Comparison of ENCODE assay signal across 11 cellular contexts in the genomic region with DNA sequence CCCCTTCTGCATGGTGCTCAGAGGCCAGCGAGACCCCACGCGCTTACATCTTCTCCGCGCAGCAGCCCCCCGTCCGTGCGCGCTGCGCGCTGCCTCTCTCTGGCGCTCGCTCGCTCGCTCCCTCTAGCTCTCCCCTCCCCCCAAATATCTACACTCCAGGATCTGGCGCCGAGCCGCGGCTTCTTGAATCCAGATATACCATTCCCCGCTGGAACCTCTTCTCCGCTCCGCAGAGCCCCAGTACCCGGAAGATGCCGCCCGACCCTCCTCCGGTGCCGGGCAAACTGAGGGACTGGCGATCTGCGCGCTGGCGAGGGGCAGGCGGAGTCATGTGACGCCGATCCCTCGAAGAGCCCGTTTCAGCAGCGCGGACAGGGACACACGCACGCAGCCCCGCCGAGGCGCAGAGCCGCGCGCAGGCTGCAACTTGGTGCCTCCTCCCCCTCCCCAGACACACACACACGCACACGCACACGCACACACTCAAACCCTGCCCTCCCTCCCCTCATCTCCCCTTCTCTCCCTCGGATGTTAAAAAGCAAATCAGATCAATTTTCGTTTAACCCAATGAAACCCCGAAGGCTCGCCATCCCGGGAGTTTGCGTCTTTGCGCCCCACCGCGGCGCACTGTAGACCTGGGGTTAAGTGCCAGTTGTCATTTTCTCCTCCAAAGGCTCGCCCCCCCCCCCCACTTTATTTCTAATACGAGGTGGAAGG. TPM values are rescaled to one million over a fixed set of nuclear protein-coding genes. Genes with fewer than 3 reads are reported as not detected.
DNase-seq lines count a peak whose midpoint lies in the region; ATAC-seq and TF ChIP-seq lines count a peak whose summit lies in the region.
"Had no signal": no experiment of that assay in that cellular context is flagged by ENCODE, and none has a peak within 500 bp of the region (broad histone marks: within the 10 kb centered on the region; RNA-seq: fewer than 3 reads in every experiment).

Gene RASGRF1 (minus strand): TSS at position 294 of the 717 bp plus-strand sequence. CDS start 282 bp downstream, at position 12.

- no peak within 1 kb of the TSS for H3K27ac ChIP-seq in colonic mucosa
- H3K27ac ChIP-seq in muscle layer of colon (ENCODE audit: low read depth, low read length): no peak within 1 kb of the TSS
- H3K27ac ChIP-seq in naive thymus-derived CD4-positive, alpha-beta T cell (ENCODE audit: low read depth, low read length): no peak within 1 kb of the TSS
- H3K27ac ChIP-seq: skin epidermis had no signal

- H3K27me3 ChIP-seq in colonic mucosa (peaks cover 31% of the 10 kb centered on the region), muscle layer of colon (ENCODE audit: control insufficient read depth in 1 of 2, insufficient read depth in 2 of 2, low read length in 2 of 2) (peaks cover 28 to 51% of the 10 kb centered on the region in 2 donors)
- H3K27me3 ChIP-seq in naive thymus-derived CD4-positive, alpha-beta T cell (ENCODE audit: control insufficient read depth in 2 of 2, insufficient read depth in 2 of 2, low read length in 2 of 2): peaks cover 0 to 5% of the 10 kb centered on the region in 2 donors

- no peak within 1 kb of the TSS for H3K9ac ChIP-seq in colonic mucosa (ENCODE audit: low read depth in 2 of 2, low read length in 2 of 2)
- H3K9ac ChIP-seq in muscle layer of colon (ENCODE audit: low read length): no peak within 1 kb of the TSS

- intact Hi-C loops in colonic mucosa (cut with DNase I): no loop called here
- intact Hi-C loops in naive thymus-derived CD4-positive, alpha-beta T cell (cut with micrococcal nuclease): no loop called here

- peak within 1 kb of the TSS in 1 of 9 donors; percentile 34 for H3K27ac Mint-ChIP-seq in naive thymus-derived CD4-positive, alpha-beta T cell

- no peaks in the 10 kb centered on the region for H3K36me3 Mint-ChIP-seq in naive thymus-derived CD4-positive, alpha-beta T cell

- no peak for TF ChIP-seq CTCF in colonic mucosa (IDR thresholded peaks at IDR 0.05)

- no peaks in the 10 kb centered on the region for H3K9me3 Mint-ChIP-seq in naive thymus-derived CD4-positive, alpha-beta T cell

- H3K36me3 ChIP-seq in colonic mucosa (no peaks in the 10 kb centered on the region), muscle layer of colon (ENCODE audit: insufficient read depth, low read length) (no peaks in the 10 kb centered on the region)
- H3K36me3 ChIP-seq in naive thymus-derived CD4-positive, alpha-beta T cell (ENCODE audit: control insufficient read depth in 2 of 3, insufficient read depth in 3 of 3, low read length in 3 of 3): no peaks in the 10 kb centered on the region

- H3K4me1 ChIP-seq in colonic mucosa: no peaks in the 10 kb centered on the region
- H3K4me1 ChIP-seq in muscle layer of colon (ENCODE audit: insufficient read depth, low read length): no peaks in the 10 kb centered on the region
- H3K4me1 ChIP-seq in naive thymus-derived CD4-positive, alpha-beta T cell (ENCODE audit: control insufficient read depth in 2 of 2, insufficient read depth in 2 of 2, low read length in 2 of 2): no peaks in the 10 kb centered on the region

- H3K4me1 Mint-ChIP-seq in naive thymus-derived CD4-positive, alpha-beta T cell: peaks cover 2 to 17% (median 9%) of the 10 kb centered on the region in 7 donors

- no peak for ATAC-seq in GM21717 (IDR thresholded peaks at IDR 0.05; ENCODE audit: unreplicated experiment)
- no peak for ATAC-seq in naive thymus-derived CD4-positive, alpha-beta T cell
- no peak for ATAC-seq in GM19455 (IDR thresholded peaks at IDR 0.05; ENCODE audit: unreplicated experiment)
- no peak for ATAC-seq in HG03095 (IDR thresholded peaks at IDR 0.05; ENCODE audit: unreplicated experiment)

- H3K4me3 ChIP-seq in colonic mucosa (no peak within 1 kb of the TSS), muscle layer of colon (ENCODE audit: low read depth in 1 of 2, low read length in 2 of 2) (peak within 1 kb of the TSS; percentile 9 to 20)
- no peak within 1 kb of the TSS for H3K4me3 ChIP-seq in naive thymus-derived CD4-positive, alpha-beta T cell (ENCODE audit: low read length)

- peak within 1 kb of the TSS in 3 of 10 donors; percentile 30 to 71 (median 42) for H3K4me3 Mint-ChIP-seq in naive thymus-derived CD4-positive, alpha-beta T cell

- POLR2A ChIA-PET in naive thymus-derived CD4-positive, alpha-beta T cell (lab: Charles Lee): no interaction called here

- DNase-seq in stimulated activated CD4-positive, alpha-beta T cell treated with anti-CD3 and anti-CD28 coated beads, Interleukin-15, amount 100 ng/mL, for 24 hours: peak; percentile 10
- no peak for DNase-seq in stimulated activated CD4-positive, alpha-beta T cell treated with anti-CD3 and anti-CD28 coated beads, Interleukin-4, amount 100 ng/mL, for 4 hours
- DNase-seq in colonic mucosa: peak; percentile 16
- no peak for DNase-seq in naive thymus-derived CD4-positive, alpha-beta T cell
- DNase-seq: cortex of kidney had no signal

- peaks cover 53 to 67% (median 58%) of the 10 kb centered on the region in 5 donors for H3K27me3 Mint-ChIP-seq in naive thymus-derived CD4-positive, alpha-beta T cell

- CTCF ChIA-PET in naive thymus-derived CD4-positive, alpha-beta T cell (lab: Charles Lee): no interaction called here

- no peaks in the 10 kb centered on the region for H3K9me3 ChIP-seq in colonic mucosa
- no peaks in the 10 kb centered on the region for H3K9me3 ChIP-seq in muscle layer of colon (ENCODE audit: low read length)
- H3K9me3 ChIP-seq in naive thymus-derived CD4-positive, alpha-beta T cell (ENCODE audit: control insufficient read depth in 2 of 3, low read length in 3 of 3): no peaks in the 10 kb centered on the region

RNA-seq across cellular contexts. Expression of gene RASGRF1, which starts in this region (rescaled TPM):
- total RNA-seq in colonic mucosa: under 1 TPM; 0.15 to 0.56 TPM
- under 1 TPM in 2 of 5 experiments, not detected in 3; 0.07 to 0.10 TPM for total RNA-seq in naive thymus-derived CD4-positive, alpha-beta T cell
- polyA plus RNA-seq in naive thymus-derived CD4-positive, alpha-beta T cell: not detected
- total RNA-seq: Daoy had no signal

Comparison
In these comparisons a context has a peak if more than half of its experiments do, and no peak if none do; other contexts are left out.
1. Peak in DNase-seq in colonic mucosa; RNA of the gene not detected or under 1 TPM.
2. H3K4me3 ChIP-seq: peak in muscle layer of colon (2 of 2); none in colonic mucosa (single experiment) and naive thymus-derived CD4-positive, alpha-beta T cell (single experiment).